8 cellular contexts compared by ENCODE assay signal in genomic region chr5:115542651-115543364, GRCh38. TPM values are rescaled to one million over a fixed set of nuclear protein-coding genes. Genes with fewer than 3 reads are reported as not detected.
DNase-seq lines count a peak whose midpoint lies in the region; ATAC-seq and TF ChIP-seq lines count a peak whose summit lies in the region.

No MANE protein-coding gene starts in this region.

- H3K27me3 Mint-ChIP-seq in activated CD4-positive, alpha-beta T cell treated with anti-CD3 and anti-CD28 coated beads, Interleukin-2, amount 10 ng/mL, durations not matched to agents 24 days and 14 days, result no peaks in the 10 kb centered on the region
- no peaks in the 10 kb centered on the region for H3K27me3 Mint-ChIP-seq in activated T-helper 2 cell treated with anti-CD3 and anti-CD28 coated beads, Interferon-gamma antibody, Interleukin-2, Interleukin-4, amounts not matched to agents 10 μg/mL and 5 μg/mL and 100 μg/mL, durations not matched to agents 14 hours and 24 hours and 36 hours (ENCODE audit: low read depth)

- intact Hi-C loops in activated CD4-positive, alpha-beta T cell treated with anti-CD3 and anti-CD28 coated beads, Interleukin-2, amount 10 ng/mL, durations not matched to agents 24 days and 14 days (cut with micrococcal nuclease), result loop anchor here (1.0 to 10.0 kb wide), 4 partner anchors 8 to 368 kb away; partner anchors contain the start of gene TICAM2
- intact Hi-C loops in activated T-helper 2 cell treated with anti-CD3 and anti-CD28 coated beads, Interferon-gamma antibody, Interleukin-2, Interleukin-4, amounts not matched to agents 10 μg/mL and 5 μg/mL and 100 μg/mL, durations not matched to agents 14 hours and 24 hours and 36 hours (cut with micrococcal nuclease), result loop anchor here (5.0 kb wide), 1 partner anchor 544 kb away; the partner anchor contains the start of gene COMMD10
- intact Hi-C loops in testis (cut with DNase I; ENCODE audit: low total_unique reads), result no loop called here

- H3K9me3 ChIP-seq in testis, result no peaks in the 10 kb centered on the region

- 44 to 45% methylated on average over 10 of the region's 10 CpGs for WGBS in testis, 2 donors

- H3K36me3 Mint-ChIP-seq in activated CD4-positive, alpha-beta T cell treated with anti-CD3 and anti-CD28 coated beads, Interleukin-2, amount 10 ng/mL, durations not matched to agents 24 days and 14 days (ENCODE audit: low read depth), result peaks cover 66% of the 10 kb centered on the region
- H3K36me3 Mint-ChIP-seq in activated T-helper 2 cell treated with anti-CD3 and anti-CD28 coated beads, Interferon-gamma antibody, Interleukin-2, Interleukin-4, amounts not matched to agents 10 μg/mL and 5 μg/mL and 100 μg/mL, durations not matched to agents 14 hours and 24 hours and 36 hours (ENCODE audit: low read depth), result peaks cover 62% of the 10 kb centered on the region

- H3K4me3 Mint-ChIP-seq in activated CD4-positive, alpha-beta T cell treated with anti-CD3 and anti-CD28 coated beads, Interleukin-2, amount 10 ng/mL, durations not matched to agents 24 days and 14 days, result peak overlapping the region; percentile 99
- H3K4me3 Mint-ChIP-seq in activated T-helper 2 cell treated with anti-CD3 and anti-CD28 coated beads, Interferon-gamma antibody, Interleukin-2, Interleukin-4, amounts not matched to agents 10 μg/mL and 5 μg/mL and 100 μg/mL, durations not matched to agents 14 hours and 24 hours and 36 hours (ENCODE audit: low read depth), result peak overlapping the region; percentile 97

- peak; percentile 59 for DNase-seq in activated CD4-positive, alpha-beta T cell treated with anti-CD3 and anti-CD28 coated beads, Interleukin-2, amount 10 ng/mL, durations not matched to agents 24 days and 14 days
- DNase-seq in activated CD4-positive, alpha-beta T cell treated with anti-CD3 and anti-CD28 coated beads, Interleukin-2, amount 50 U/mL, for 4 hours, result no peak
- DNase-seq in activated T-helper 2 cell treated with anti-CD3 and anti-CD28 coated beads, Interferon-gamma antibody, Interleukin-2, Interleukin-4, amounts not matched to agents 10 μg/mL and 5 μg/mL and 100 μg/mL, durations not matched to agents 14 hours and 24 hours and 36 hours (ENCODE audit: low spot score), result no peak
- DNase-seq in kidney epithelial cell (ENCODE audit: low read depth) (no peak), testis (no peak)

- H3K36me3 ChIP-seq in kidney epithelial cell (ENCODE audit: control insufficient read depth, insufficient read depth, low read length) (no peaks in the 10 kb centered on the region), testis (ENCODE audit: low read depth, missing control alignments) (no peaks in the 10 kb centered on the region)

- H3K9me3 Mint-ChIP-seq in activated CD4-positive, alpha-beta T cell treated with anti-CD3 and anti-CD28 coated beads, Interleukin-2, amount 10 ng/mL, durations not matched to agents 24 days and 14 days, result peaks cover 9% of the 10 kb centered on the region
- H3K9me3 Mint-ChIP-seq in activated T-helper 2 cell treated with anti-CD3 and anti-CD28 coated beads, Interferon-gamma antibody, Interleukin-2, Interleukin-4, amounts not matched to agents 10 μg/mL and 5 μg/mL and 100 μg/mL, durations not matched to agents 14 hours and 24 hours and 36 hours, result peaks cover 11% of the 10 kb centered on the region

- TF ChIP-seq CTCF in kidney epithelial cell (IDR thresholded peaks at IDR 0.05; ENCODE audit: insufficient read depth, low read length, poor library complexity, severe bottlenecking) (no peak), testis (IDR thresholded peaks at IDR 0.05) (no peak)

- ATAC-seq in HG02840 (IDR thresholded peaks at IDR 0.05; ENCODE audit: low FRiP score, unreplicated experiment) (no peak), GM21381 (IDR thresholded peaks at IDR 0.05; ENCODE audit: unreplicated experiment) (no peak), esophagus mucosa (no peak)

- H3K27ac ChIP-seq in testis, result peak overlapping the region; percentile 99

- peaks cover 29% of the 10 kb centered on the region for H3K4me1 ChIP-seq in testis

- peaks cover 51% of the 10 kb centered on the region for H3K4me1 Mint-ChIP-seq in activated CD4-positive, alpha-beta T cell treated with anti-CD3 and anti-CD28 coated beads, Interleukin-2, amount 10 ng/mL, durations not matched to agents 24 days and 14 days
- H3K4me1 Mint-ChIP-seq in activated T-helper 2 cell treated with anti-CD3 and anti-CD28 coated beads, Interferon-gamma antibody, Interleukin-2, Interleukin-4, amounts not matched to agents 10 μg/mL and 5 μg/mL and 100 μg/mL, durations not matched to agents 14 hours and 24 hours and 36 hours (ENCODE audit: low read depth), result peaks cover 54% of the 10 kb centered on the region

- H3K4me3 ChIP-seq in kidney epithelial cell (ENCODE audit: low read depth, low read length) (peak overlapping the region; percentile 74), testis (peak overlapping the region; percentile 94 to 98)

- TF ChIP-seq POLR2A in testis (IDR thresholded peaks at IDR 0.05), result no peak

- peak overlapping the region; percentile 100 for H3K27ac Mint-ChIP-seq in activated CD4-positive, alpha-beta T cell treated with anti-CD3 and anti-CD28 coated beads, Interleukin-2, amount 10 ng/mL, durations not matched to agents 24 days and 14 days
- peak overlapping the region; percentile 99 for H3K27ac Mint-ChIP-seq in activated T-helper 2 cell treated with anti-CD3 and anti-CD28 coated beads, Interferon-gamma antibody, Interleukin-2, Interleukin-4, amounts not matched to agents 10 μg/mL and 5 μg/mL and 100 μg/mL, durations not matched to agents 14 hours and 24 hours and 36 hours

- H3K27me3 ChIP-seq in kidney epithelial cell (ENCODE audit: control insufficient read depth, insufficient read depth, low read length), result no peaks in the 10 kb centered on the region
- H3K27me3 ChIP-seq in testis, result no peaks in the 10 kb centered on the region

RNA-seq across cellular contexts. Expression of gene FEM1C, which starts 1.8 kb away (rescaled TPM):
- 13.9 and 14.6 TPM in 2 replicates for total RNA-seq in activated CD4-positive, alpha-beta T cell treated with anti-CD3 and anti-CD28 coated beads, Interleukin-2, amount 10 ng/mL, durations not matched to agents 24 days and 14 days
- total RNA-seq in activated T-helper 2 cell treated with anti-CD3 and anti-CD28 coated beads, Interferon-gamma antibody, Interleukin-2, Interleukin-4, amounts not matched to agents 10 μg/mL and 5 μg/mL and 100 μg/mL, durations not matched to agents 14 hours and 24 hours and 36 hours, result 14.3 and 15.0 TPM in 2 replicates
- total RNA-seq in kidney epithelial cell (15.9 and 18.9 TPM in 2 replicates), testis (10 to 100 TPM; 20.0 to 28.7 TPM), esophagus mucosa (9.0 TPM)
- 25.9 TPM for polyA plus RNA-seq in testis (ENCODE audit: insufficient read depth, low read depth, low replicate concordance)

RNA-seq across cellular contexts. Expression of gene TICAM2, which starts 59.5 kb away (rescaled TPM):
- 0.86 and 1.0 TPM in 2 replicates for total RNA-seq in activated CD4-positive, alpha-beta T cell treated with anti-CD3 and anti-CD28 coated beads, Interleukin-2, amount 10 ng/mL, durations not matched to agents 24 days and 14 days
- total RNA-seq in activated T-helper 2 cell treated with anti-CD3 and anti-CD28 coated beads, Interferon-gamma antibody, Interleukin-2, Interleukin-4, amounts not matched to agents 10 μg/mL and 5 μg/mL and 100 μg/mL, durations not matched to agents 14 hours and 24 hours and 36 hours, result 0.85 TPM in 1 of 2 replicates, not detected in the other
- total RNA-seq in kidney epithelial cell, result 0.55 and 2.3 TPM in 2 replicates
- total RNA-seq in testis, result under 1 TPM in 1 of 2 donors, not detected in 1; 0.68 TPM
- 1.1 TPM for polyA plus RNA-seq in testis (ENCODE audit: insufficient read depth, low read depth, low replicate concordance)
- total RNA-seq in esophagus mucosa, result 1.2 TPM
